In the genomic region with DNA sequence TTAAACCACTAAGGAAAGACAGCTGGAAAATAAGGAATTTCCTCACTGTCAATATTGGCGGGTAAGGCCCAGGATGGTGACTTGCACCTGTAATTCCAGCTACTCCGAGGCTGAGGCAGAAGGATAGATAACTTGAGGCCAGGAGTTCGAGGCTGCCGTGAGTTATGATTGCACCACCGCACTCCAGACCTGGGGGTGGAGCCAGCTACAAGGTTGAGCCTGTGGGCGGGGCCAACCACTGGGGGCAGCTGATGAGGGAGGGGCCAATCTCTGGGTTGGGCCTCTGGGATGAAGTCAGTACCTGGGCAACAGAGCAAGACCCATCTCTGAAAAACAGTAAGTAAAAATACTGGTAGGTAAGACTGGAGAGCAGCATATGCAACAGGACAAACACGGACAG, we compare ENCODE assay signal across 14 cellular contexts.
"Had no signal": no experiment of that assay in that cellular context is flagged by ENCODE, and none has a peak within 500 bp of the region (broad histone marks: within the 10 kb centered on the region; RNA-seq: fewer than 3 reads in every experiment).

No MANE protein-coding gene starts in this region.

- ATAC-seq: foreskin keratinocyte, natural killer cell, psoas muscle, sciatic nerve had no signal

- H3K36me3 Mint-ChIP-seq: natural killer cell had no signal

- H3K4me3 Mint-ChIP-seq: natural killer cell had no signal

- H3K9me3 Mint-ChIP-seq: natural killer cell had no signal

- DNase-seq: activated CD4-positive, CD25-positive, alpha-beta regulatory T cell treated with anti-CD3 and anti-CD28 coated beads, Interleukin-2, amount 50 U/mL, for 72 hours; activated gamma-delta T cell treated with Interleukin-2 at 50 U/mL for 16 hours; adrenal gland; caudate nucleus; colonic mucosa; foreskin keratinocyte; head of caudate nucleus; natural killer cell; nucleus accumbens; psoas muscle; spleen; T-helper 2 cell; uterus had no signal

- H3K9me3 ChIP-seq: adrenal gland, colonic mucosa, psoas muscle, spleen, uterus had no signal

- H3K4me3 ChIP-seq: adrenal gland, colonic mucosa, psoas muscle, spleen, uterus had no signal

- H3K27ac ChIP-seq: adrenal gland, colonic mucosa, foreskin keratinocyte, psoas muscle, spleen, uterus had no signal

- H3K4me1 ChIP-seq: adrenal gland, colonic mucosa, foreskin keratinocyte, psoas muscle, spleen, uterus had no signal

- H3K36me3 ChIP-seq: adrenal gland, colonic mucosa, spleen, uterus had no signal

- H3K27me3 ChIP-seq: adrenal gland, colonic mucosa, spleen, uterus had no signal
